ENCODE assay signal across 8 cellular contexts in genomic region chr3:15327941-15328340, GRCh38. TPM values are rescaled to one million over a fixed set of nuclear protein-coding genes. Genes with fewer than 3 reads are reported as not detected.
A peak's percentile ranks its signal among the peaks of the same experiment; 100 is the strongest.
DNase-seq lines count a peak whose midpoint lies in the region; TF ChIP-seq lines count a peak whose summit lies in the region.

No MANE protein-coding gene starts in this region.

- no peaks in the 10 kb centered on the region for H3K9me3 ChIP-seq in KOPT-K1 (ENCODE audit: insufficient read depth, low read length, poor library complexity, severe bottlenecking)

- TF ChIP-seq CTCF in GM12865 (IDR thresholded peaks at IDR 0.05; ENCODE audit: insufficient read depth, low read depth, low read length, missing control alignments), result no peak
- no peak for TF ChIP-seq CTCF in mesothelial cell of epicardium (IDR thresholded peaks at IDR 0.05; ENCODE audit: unreplicated experiment)

- no peaks in the 10 kb centered on the region for H3K27me3 Mint-ChIP-seq in activated CD4-positive, alpha-beta memory T cell treated with anti-CD3 and anti-CD28 coated beads, Interleukin-2, amount 10 ng/mL, durations not matched to agents 7 days and 5 days
- no peaks in the 10 kb centered on the region for H3K27me3 Mint-ChIP-seq in mesothelial cell of epicardium (ENCODE audit: low read depth)

- peak overlapping the region; percentile 46 for H3K27ac ChIP-seq in KOPT-K1 (ENCODE audit: low read depth, low read length, poor library complexity, severe bottlenecking)

- no peak overlapping the region for H3K4me3 ChIP-seq in GM12865 (ENCODE audit: low read depth, low read length)

- POLR2A ChIA-PET in activated CD4-positive, alpha-beta memory T cell treated with anti-CD3 and anti-CD28 coated beads, Interleukin-2, amount 10 ng/mL, durations not matched to agents 7 days and 5 days (lab: Charles Lee), result interaction anchor here (1.2 to 6.0 kb wide), 3 partner anchors 10 to 60 kb away, joined by 3 to 33 read pairs (median 4); no protein-coding TSS in a partner anchor

- H3K36me3 Mint-ChIP-seq in activated CD4-positive, alpha-beta memory T cell treated with anti-CD3 and anti-CD28 coated beads, Interleukin-2, amount 10 ng/mL, durations not matched to agents 7 days and 5 days (ENCODE audit: low read depth), result peaks cover 66% of the 10 kb centered on the region
- H3K36me3 Mint-ChIP-seq in mesothelial cell of epicardium, result peaks cover 12% of the 10 kb centered on the region

- H3K4me3 Mint-ChIP-seq in activated CD4-positive, alpha-beta memory T cell treated with anti-CD3 and anti-CD28 coated beads, Interleukin-2, amount 10 ng/mL, durations not matched to agents 7 days and 5 days, result no peak overlapping the region
- H3K4me3 Mint-ChIP-seq in mesothelial cell of epicardium, result no peak overlapping the region

- DNase-seq in GM12865 (ENCODE audit: low read depth) (peak; percentile 70), mesothelial cell of epicardium (ENCODE audit: low spot score in 2 of 2, unreplicated experiment in 2 of 2) (no peak), inferior parietal cortex (ENCODE audit: extremely low spot score) (no peak), MV-4-11 (lab: John Stamatoyannopoulos, UW) (no peak), activated gamma-delta T cell treated with Interleukin-2 at 50 U/mL for 16 hours (no peak), hypothalamus (lab: John Stamatoyannopoulos, UW) (no peak)
- peak; percentile 40 for DNase-seq in activated CD4-positive, alpha-beta memory T cell treated with anti-CD3 and anti-CD28 coated beads, Interleukin-2, amount 10 ng/mL, durations not matched to agents 7 days and 5 days

- H3K4me1 Mint-ChIP-seq in activated CD4-positive, alpha-beta memory T cell treated with anti-CD3 and anti-CD28 coated beads, Interleukin-2, amount 10 ng/mL, durations not matched to agents 7 days and 5 days, result peaks cover 71% of the 10 kb centered on the region
- H3K4me1 Mint-ChIP-seq in mesothelial cell of epicardium, result peaks cover 83% of the 10 kb centered on the region

- CTCF ChIA-PET in activated CD4-positive, alpha-beta memory T cell treated with anti-CD3 and anti-CD28 coated beads, Interleukin-2, amount 10 ng/mL, durations not matched to agents 7 days and 5 days (lab: Charles Lee), result interaction anchor here (1.1 to 11.2 kb wide), 3 partner anchors 16 to 60 kb away, joined by 3 to 209 read pairs (median 14); no protein-coding TSS in a partner anchor

- H3K27ac Mint-ChIP-seq in activated CD4-positive, alpha-beta memory T cell treated with anti-CD3 and anti-CD28 coated beads, Interleukin-2, amount 10 ng/mL, durations not matched to agents 7 days and 5 days, result peak overlapping the region; percentile 41
- peak overlapping the region; percentile 91 for H3K27ac Mint-ChIP-seq in mesothelial cell of epicardium

- no peaks in the 10 kb centered on the region for H3K36me3 ChIP-seq in KOPT-K1 (ENCODE audit: insufficient read depth, low read length)

- no peaks in the 10 kb centered on the region for H3K9me3 Mint-ChIP-seq in activated CD4-positive, alpha-beta memory T cell treated with anti-CD3 and anti-CD28 coated beads, Interleukin-2, amount 10 ng/mL, durations not matched to agents 7 days and 5 days
- H3K9me3 Mint-ChIP-seq in mesothelial cell of epicardium, result no peaks in the 10 kb centered on the region

RNA-seq across cellular contexts. Expression of gene SH3BP5, which starts 4.4 kb away (rescaled TPM):
- total RNA-seq in activated CD4-positive, alpha-beta memory T cell treated with anti-CD3 and anti-CD28 coated beads, Interleukin-2, amount 10 ng/mL, durations not matched to agents 7 days and 5 days, result 10 to 100 TPM; 39.0 to 40.9 TPM
- total RNA-seq in mesothelial cell of epicardium, result 78.7 to 88.6 TPM (median 80.5 TPM) in 3 replicates

Comparison
In these comparisons a context has a peak if more than half of its experiments do, and no peak if none do; other contexts are left out.
1. DNase-seq: peak in GM12865 (single experiment) and activated CD4-positive, alpha-beta memory T cell treated with anti-CD3 and anti-CD28 coated beads, Interleukin-2, amount 10 ng/mL, durations not matched to agents 7 days and 5 days (single experiment); none in mesothelial cell of epicardium (0 of 2), inferior parietal cortex (single experiment), MV-4-11 (single experiment), activated gamma-delta T cell treated with Interleukin-2 at 50 U/mL for 16 hours (single experiment) and hypothalamus (0 of 51).